Comparison of ENCODE assay signal across 9 cellular contexts in the genomic region with DNA sequence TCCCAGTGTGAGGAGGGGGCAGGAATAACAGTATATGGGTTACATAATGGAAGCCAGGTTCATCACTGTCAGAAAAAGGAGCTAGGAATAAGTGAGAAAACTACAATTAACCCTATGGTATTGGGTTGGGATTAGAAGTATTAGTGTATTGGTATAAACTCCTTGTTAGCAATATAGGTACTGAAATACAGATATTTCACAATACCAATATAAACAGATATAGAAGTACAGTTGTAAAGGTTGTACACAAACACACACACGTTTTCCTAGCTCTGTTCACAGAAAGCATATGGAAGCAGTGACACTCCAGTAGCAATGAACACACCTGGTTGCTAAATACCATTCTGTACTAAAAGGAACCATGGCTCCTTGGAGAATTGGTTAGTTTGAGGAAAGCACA.
"Had no signal": no experiment of that assay in that cellular context is flagged by ENCODE, and none has a peak within 500 bp of the region (broad histone marks: within the 10 kb centered on the region; RNA-seq: fewer than 3 reads in every experiment).

No MANE protein-coding gene starts in this region.

- H3K4me2 ChIP-seq: KMS-11 had no signal

- H3K4me1 ChIP-seq: HAP-1 had no signal

- H3K27ac ChIP-seq: GM23248, HL-60, KMS-11 had no signal

- H3K9ac ChIP-seq: GM23248, KMS-11 had no signal

- H3K36me3 ChIP-seq: HAP-1 had no signal

- H3K4me3 ChIP-seq: GM23248, HAP-1 had no signal

- DNase-seq: GM23248, GOT3, H7, HFFc6, KBM-7 had no signal

- ATAC-seq: HCT116 had no signal

- H2AFZ ChIP-seq: GM23248 had no signal

- H3K9me3 ChIP-seq: HAP-1 had no signal
